Comparison of ENCODE assay signal across 26 cellular contexts in genomic region chr9:77554706-77555105, GRCh38.
"Had no signal": no experiment of that assay in that cellular context is flagged by ENCODE, and none has a peak within 500 bp of the region (broad histone marks: within the 10 kb centered on the region; RNA-seq: fewer than 3 reads in every experiment).

No MANE protein-coding gene starts in this region.

- H3K9ac ChIP-seq: neural progenitor cell had no signal

- H3K4me1 Mint-ChIP-seq: naive B cell; stimulated activated memory B cell treated with anti-CD40 and anti-IgM and Interleukin-4, amounts not matched to agents 10 μg/mL and 1 μg/mL and 100 μg/mL, for 72 hours had no signal

- H3K4me2 ChIP-seq: neural progenitor cell had no signal

- H3K36me3 Mint-ChIP-seq: naive B cell; natural killer cell treated with Interleukin-12 subunit alpha and Interleukin-12 subunit beta and Interleukin-15 and Interleukin-18, amount 100 ng/mL, for 72 hours; neural progenitor cell; stimulated activated memory B cell treated with anti-CD40 and anti-IgM and Interleukin-4, amounts not matched to agents 10 μg/mL and 1 μg/mL and 100 μg/mL, for 72 hours had no signal

- H3K9me3 ChIP-seq: esophagus muscularis mucosa, gastrocnemius medialis, left ventricle myocardium inferior, lower lobe of right lung, mucosa of descending colon, prostate gland, right atrium auricular region, spleen, suprapubic skin, transverse colon, upper lobe of right lung, vagina had no signal

- H3K9me3 Mint-ChIP-seq: endodermal cell; naive B cell; natural killer cell treated with Interleukin-12 subunit alpha and Interleukin-12 subunit beta and Interleukin-15 and Interleukin-18, amount 100 ng/mL, for 72 hours; neural progenitor cell; stimulated activated memory B cell treated with anti-CD40 and anti-IgM and Interleukin-4, amounts not matched to agents 10 μg/mL and 1 μg/mL and 100 μg/mL, for 72 hours; stimulated activated naive CD8-positive, alpha-beta T cell treated with anti-CD3 and anti-CD28 coated beads, Interleukin-15, Interleukin-2, amounts not matched to agents 100 ng/mL and 50 ng/mL, for 24 hours had no signal

- H3K27me3 Mint-ChIP-seq: stimulated activated naive CD8-positive, alpha-beta T cell treated with anti-CD3 and anti-CD28 coated beads, Interleukin-15, Interleukin-2, amounts not matched to agents 100 ng/mL and 50 ng/mL, for 24 hours had no signal

- H3K4me3 ChIP-seq: esophagus muscularis mucosa, gastrocnemius medialis, left ventricle myocardium inferior, lower lobe of right lung, mucosa of descending colon, neural progenitor cell, prostate gland, right atrium auricular region, spleen, suprapubic skin, transverse colon, upper lobe of right lung, vagina had no signal

- H3K4me1 ChIP-seq: gastrocnemius medialis, lower lobe of right lung, prostate gland, right atrium auricular region, spleen, suprapubic skin, upper lobe of right lung had no signal

- DNase-seq: caudate nucleus; cerebellar nuclear complex; cortex of kidney; endodermal cell; foreskin fibroblast; gastrocnemius medialis; head of caudate nucleus; left cardiac atrium; left ventricle myocardium inferior; lower lobe of right lung; mucosa of descending colon; naive B cell; spleen; stimulated activated CD4-positive, alpha-beta T cell treated with anti-CD3 and anti-CD28 coated beads, Interleukin-4, amount 100 ng/mL, for 4 hours; transverse colon; upper lobe of right lung had no signal

- H2AFZ ChIP-seq: neural progenitor cell had no signal

- H3K27ac ChIP-seq: gastrocnemius medialis, left ventricle myocardium inferior, lower lobe of right lung, neural progenitor cell, prostate gland, right atrium auricular region, suprapubic skin, transverse colon, upper lobe of right lung, vagina had no signal

- H3K4me3 Mint-ChIP-seq: endodermal cell; naive B cell; natural killer cell treated with Interleukin-12 subunit alpha and Interleukin-12 subunit beta and Interleukin-15 and Interleukin-18, amount 100 ng/mL, for 72 hours; neural progenitor cell; stimulated activated memory B cell treated with anti-CD40 and anti-IgM and Interleukin-4, amounts not matched to agents 10 μg/mL and 1 μg/mL and 100 μg/mL, for 72 hours; stimulated activated naive CD8-positive, alpha-beta T cell treated with anti-CD3 and anti-CD28 coated beads, Interleukin-15, Interleukin-2, amounts not matched to agents 100 ng/mL and 50 ng/mL, for 24 hours had no signal

- H3K36me3 ChIP-seq: esophagus muscularis mucosa, gastrocnemius medialis, left ventricle myocardium inferior, lower lobe of right lung, neural progenitor cell, prostate gland, right atrium auricular region, spleen, suprapubic skin, transverse colon, upper lobe of right lung, vagina had no signal

- ATAC-seq: gastrocnemius medialis; left cardiac atrium; lower lobe of right lung; natural killer cell treated with Interleukin-12 subunit alpha and Interleukin-12 subunit beta and Interleukin-15 and Interleukin-18, amount 100 ng/mL, for 72 hours; sciatic nerve; stimulated activated memory B cell treated with anti-CD40 and anti-IgM and Interleukin-4, amounts not matched to agents 10 μg/mL and 1 μg/mL and 100 μg/mL, for 72 hours; upper lobe of right lung had no signal

- H3K27me3 ChIP-seq: esophagus muscularis mucosa, gastrocnemius medialis, neural progenitor cell, right atrium auricular region, spleen, suprapubic skin, transverse colon, upper lobe of right lung, vagina had no signal

- H3K27ac Mint-ChIP-seq: endodermal cell; naive B cell; natural killer cell treated with Interleukin-12 subunit alpha and Interleukin-12 subunit beta and Interleukin-15 and Interleukin-18, amount 100 ng/mL, for 72 hours; neural progenitor cell; stimulated activated memory B cell treated with anti-CD40 and anti-IgM and Interleukin-4, amounts not matched to agents 10 μg/mL and 1 μg/mL and 100 μg/mL, for 72 hours; stimulated activated naive CD8-positive, alpha-beta T cell treated with anti-CD3 and anti-CD28 coated beads, Interleukin-15, Interleukin-2, amounts not matched to agents 100 ng/mL and 50 ng/mL, for 24 hours had no signal
